In genomic region chr11:18986744-18987143, GRCh38 we compare ENCODE assay signal across 28 cellular contexts. TPM values are rescaled to one million over a fixed set of nuclear protein-coding genes. Genes with fewer than 3 reads are reported as not detected.
DNase-seq lines count a peak whose midpoint lies in the region; ATAC-seq and TF ChIP-seq lines count a peak whose summit lies in the region.
"Had no signal": no experiment of that assay in that cellular context is flagged by ENCODE, and none has a peak within 500 bp of the region (broad histone marks: within the 10 kb centered on the region; RNA-seq: fewer than 3 reads in every experiment).

No MANE protein-coding gene starts in this region.

- ATAC-seq in GM23338: peak; percentile 60
- no peak for ATAC-seq in GM21447 (IDR thresholded peaks at IDR 0.05; ENCODE audit: unreplicated experiment)
- ATAC-seq: HepG2; lower lobe of right lung; natural killer cell treated with Interleukin-12 subunit alpha and Interleukin-12 subunit beta and Interleukin-15 and Interleukin-18, amount 100 ng/mL, for 72 hours had no signal

- no peak overlapping the region for H4K8ac ChIP-seq in trophoblast cell (ENCODE audit: low read depth, low read length)

- CTCF ChIA-PET in mammary epithelial cell (lab: Charles Lee; ENCODE audit: low non-redundant PET): no interaction called here

- H3K9me3 ChIP-seq in mammary epithelial cell (replicated peaks; ENCODE audit: insufficient read depth, low read length): no peaks in the 10 kb centered on the region
- no peaks in the 10 kb centered on the region for H3K9me3 ChIP-seq in trophoblast cell (ENCODE audit: insufficient read depth, low read depth, low read length)
- H3K9me3 ChIP-seq: adrenal gland, lower lobe of right lung, Peyer's patch, transverse colon had no signal

- no peak overlapping the region for H2BK12ac ChIP-seq in trophoblast cell (ENCODE audit: low read length)

- no peak overlapping the region for H3K4me3 Mint-ChIP-seq in GM23338
- H3K4me3 Mint-ChIP-seq: brain; natural killer cell treated with Interleukin-12 subunit alpha and Interleukin-12 subunit beta and Interleukin-15 and Interleukin-18, amount 100 ng/mL, for 72 hours had no signal

- no peaks in the 10 kb centered on the region for H3K36me3 Mint-ChIP-seq in GM23338 (ENCODE audit: low read depth)
- H3K36me3 Mint-ChIP-seq: brain; natural killer cell treated with Interleukin-12 subunit alpha and Interleukin-12 subunit beta and Interleukin-15 and Interleukin-18, amount 100 ng/mL, for 72 hours had no signal

- H3K9me3 Mint-ChIP-seq in GM23338: peaks cover 5% of the 10 kb centered on the region; the same call in 2 of the 3 replicates

- peak overlapping the region; percentile 57 for H4K91ac ChIP-seq in trophoblast cell (ENCODE audit: low read depth, low read length)

- WGBS in mammary epithelial cell (ENCODE audit: low coverage, missing lambda C conversion rate): 3% methylated on average over 3 of the region's 3 CpGs
- WGBS in trophoblast cell (ENCODE audit: extremely low coverage, insufficient coverage, insufficient read length): no CpG with 5 or more reads among the region's 3 CpGs

- peaks cover 4% of the 10 kb centered on the region; the same call in 1 of the 2 replicates for H3K9me2 ChIP-seq in GM23338 (ENCODE audit: insufficient read depth)

- H3K4me1 ChIP-seq in GM23338 (ENCODE audit: insufficient read depth) (0 out of 2 replicates have a peak, but pooled peaks cover 3% of the 10 kb centered on the region), mammary epithelial cell (ENCODE audit: insufficient read depth, low read length) (peaks cover 11% of the 10 kb centered on the region), trophoblast cell (ENCODE audit: control insufficient read depth in 1 of 2, insufficient read depth in 2 of 2, low read length in 2 of 2) (peaks cover 0 to 5% of the 10 kb centered on the region in 2 experiments)
- H3K4me1 ChIP-seq: adrenal gland, lower lobe of right lung, Peyer's patch, SJCRH30, transverse colon had no signal

- no peak for DNase-seq in GM23338 (ENCODE audit: low spot score)
- peak; percentile 72 for DNase-seq in NCI-H1105 treated with DMSO at 0.1 percent for 48 hours (lab: John Stamatoyannopoulos, UW)
- DNase-seq in mammary epithelial cell: peak; percentile 54
- peak in 1 of 2 donors; percentile 2 for DNase-seq in trophoblast cell
- DNase-seq in effector CD4-positive, alpha-beta T cell: no peak
- DNase-seq in stimulated activated CD4-positive, alpha-beta T cell treated with anti-CD3 and anti-CD28 coated beads, Interleukin-4, amount 100 ng/mL, for 1 hour: no peak
- DNase-seq: activated CD4-positive, alpha-beta T cell treated with anti-CD3 and anti-CD28 coated beads, Interleukin-2, amount 50 U/mL, for 1 hour; activated naive CD4-positive, alpha-beta T cell treated with Interleukin-2 at 50 U/mL for 16 hours; adrenal gland; DMS53; GDM1; lower lobe of right lung; NCI-H1092 treated with DMSO at 0.1 percent for 48 hours; NCI-H2081; NCI-H510A treated with DMSO at 0.1 percent for 48 hours; Peyer's patch; SJCRH30; stimulated activated CD8-positive, alpha-beta memory T cell treated with anti-CD3 and anti-CD28 coated beads, Interleukin-4, amount 100 ng/mL, for 48 hours; transverse colon had no signal

- peak overlapping the region; percentile 27 for H2BK5ac ChIP-seq in trophoblast cell (ENCODE audit: low read depth, low read length, poor library complexity)

- H3F3A ChIP-seq in GM23338 (replicated peaks; ENCODE audit: low read depth): no peaks in the 10 kb centered on the region

- TF ChIP-seq CTCF in GM23338 (conservative IDR thresholded peaks at IDR 0.05; ENCODE audit: low read depth in 2 of 2) (no peak), mammary epithelial cell (conservative IDR thresholded peaks at IDR 0.05 in 1 of 2, IDR thresholded peaks at IDR 0.05 in 1 of 2; ENCODE audit: extremely low read depth in 1 of 2, insufficient read depth in 1 of 2, low read depth in 1 of 2, low read length in 2 of 2) (no peak)

- H3K4me3 ChIP-seq in GM23338 (no peak overlapping the region), mammary epithelial cell (replicated peaks in 1 of 3; ENCODE audit: insufficient read depth in 1 of 3, low read depth in 2 of 3, low read length in 3 of 3) (no peak overlapping the region), trophoblast cell (ENCODE audit: low read depth, low read length) (peak overlapping the region; percentile 6)
- H3K4me3 ChIP-seq: adrenal gland, lower lobe of right lung, Peyer's patch, SJCRH30, transverse colon had no signal

- H3K23ac ChIP-seq in trophoblast cell (ENCODE audit: low read length): no peak overlapping the region

- no peak overlapping the region for H3K27ac Mint-ChIP-seq in GM23338
- H3K27ac Mint-ChIP-seq: brain; natural killer cell treated with Interleukin-12 subunit alpha and Interleukin-12 subunit beta and Interleukin-15 and Interleukin-18, amount 100 ng/mL, for 72 hours had no signal

- no TSS peak for BruUV-seq in mammary epithelial cell (replicated peaks; lab: Mats Ljungman, UMichigan)

- no peaks in the 10 kb centered on the region for H3K27me3 ChIP-seq in GM23338 (ENCODE audit: insufficient read depth)
- H3K27me3 ChIP-seq in mammary epithelial cell (ENCODE audit: insufficient read depth, low read length): peaks cover 13% of the 10 kb centered on the region
- no peaks in the 10 kb centered on the region for H3K27me3 ChIP-seq in trophoblast cell (ENCODE audit: insufficient read depth, low read length)
- H3K27me3 ChIP-seq: adrenal gland, Peyer's patch, SJCRH30, transverse colon had no signal

- in situ Hi-C loops in mammary epithelial cell (cut with MboI; ENCODE audit: low sequenced_read_pairs in 2 of 2): no loop called here

- no peak overlapping the region for H3K14ac ChIP-seq in trophoblast cell (ENCODE audit: low read length)

- H3K27ac ChIP-seq in GM23338 (ENCODE audit: low read depth) (no peak overlapping the region), mammary epithelial cell (ENCODE audit: insufficient read depth, low read depth, low read length) (no peak overlapping the region), trophoblast cell (ENCODE audit: low read depth, low read length) (no peak overlapping the region)
- H3K27ac ChIP-seq: adrenal gland, lower lobe of right lung, Peyer's patch, SJCRH30, transverse colon had no signal

- peaks cover 6% of the 10 kb centered on the region for H3K27me3 Mint-ChIP-seq in GM23338 (ENCODE audit: insufficient read depth, low read depth, poor library complexity)

- H4K20me1 ChIP-seq in GM23338 (replicated peaks; ENCODE audit: insufficient read depth) (no peaks in the 10 kb centered on the region), mammary epithelial cell (ENCODE audit: insufficient read depth, low read length) (no peaks in the 10 kb centered on the region)

- H3K9ac ChIP-seq in mammary epithelial cell (ENCODE audit: insufficient read depth, low read length) (no peak overlapping the region), trophoblast cell (ENCODE audit: low read length) (no peak overlapping the region)

- H2BK120ac ChIP-seq in trophoblast cell (ENCODE audit: insufficient read depth, low read length, poor library complexity): no peak overlapping the region

- H2AFZ ChIP-seq in GM23338: peak overlapping the region; percentile 72; the same call in 1 of the 2 replicates
- peak overlapping the region; percentile 39 for H2AFZ ChIP-seq in mammary epithelial cell (ENCODE audit: low read depth, low read length)
- H2AFZ ChIP-seq in trophoblast cell (ENCODE audit: insufficient read depth, low read length, poor library complexity): peak overlapping the region; percentile 81

- intact Hi-C loops in mammary epithelial cell (cut with micrococcal nuclease): loop anchor here (1.0 kb wide), 1 partner anchor 42 kb away; no protein-coding TSS in a partner anchor

- H3K79me2 ChIP-seq in GM23338 (replicated peaks; ENCODE audit: insufficient read depth) (no peaks in the 10 kb centered on the region), mammary epithelial cell (ENCODE audit: insufficient read depth, low read length) (no peaks in the 10 kb centered on the region), trophoblast cell (ENCODE audit: control insufficient read depth, insufficient read depth, low read length, poor library complexity) (no peaks in the 10 kb centered on the region)

- H3K18ac ChIP-seq in trophoblast cell (ENCODE audit: low read length): no peak overlapping the region

- H4K12ac ChIP-seq in trophoblast cell (ENCODE audit: low read depth, low read length): no peak overlapping the region

- no peak overlapping the region for H3K4ac ChIP-seq in trophoblast cell (ENCODE audit: low read depth, low read length)

- H3K4me1 Mint-ChIP-seq in GM23338: peaks cover 9% of the 10 kb centered on the region
- H3K4me1 Mint-ChIP-seq: brain had no signal

- peaks cover 2% of the 10 kb centered on the region for H3K79me1 ChIP-seq in trophoblast cell (ENCODE audit: low read length)

- dilution Hi-C loops in mammary epithelial cell (cut with HindIII; ENCODE audit: low sequenced_read_pairs): no loop called here

- no peak overlapping the region for H2AK5ac ChIP-seq in trophoblast cell (ENCODE audit: low read length)

- H3K4me2 ChIP-seq in GM23338 (no peak overlapping the region), mammary epithelial cell (ENCODE audit: insufficient read depth, low read depth, low read length) (peak overlapping the region; percentile 10), trophoblast cell (ENCODE audit: low read length) (no peak overlapping the region)

- H3K36me3 ChIP-seq in GM23338 (ENCODE audit: insufficient read depth) (no peaks in the 10 kb centered on the region), mammary epithelial cell (ENCODE audit: insufficient read depth, low read length) (no peaks in the 10 kb centered on the region), trophoblast cell (ENCODE audit: control insufficient read depth in 1 of 2, insufficient read depth in 2 of 2, low read length in 2 of 2) (no peaks in the 10 kb centered on the region)
- H3K36me3 ChIP-seq: adrenal gland, lower lobe of right lung, Peyer's patch, SJCRH30, transverse colon had no signal

RNA-seq across cellular contexts. Expression of gene MRGPRX1, which starts 47.5 kb away (rescaled TPM):
- not detected in 2 replicates for total RNA-seq in GM23338 (2014; rRNA removed; shearing (Covaris generic))
- not detected in 2 replicates for polyA plus RNA-seq in GM23338 (2016; fragmentation: Nextera tagmentation; extraction: Ambion mirVana)
- not detected for total RNA-seq in mammary epithelial cell
- not detected for polyA plus RNA-seq in mammary epithelial cell
- polyA minus RNA-seq in mammary epithelial cell: not detected
- 384 and 432 TPM in 2 replicates for polyA plus RNA-seq in trophoblast cell (2013)
- total RNA-seq: adrenal gland; chondrocyte; endothelial cell of umbilical vein; HepG2; kidney epithelial cell; lower lobe of right lung; natural killer cell treated with Interleukin-12 subunit alpha and Interleukin-12 subunit beta and Interleukin-15 and Interleukin-18, amount 100 ng/mL, for 72 hours; osteoblast; Peyer's patch; SJCRH30; transverse colon had no signal
- polyA plus RNA-seq: adrenal gland, BJ, endothelial cell of umbilical vein, HepG2 had no signal

Comparison
In these comparisons a context has a peak if more than half of its experiments do, and no peak if none do; other contexts are left out.
1. DNase-seq: peak in NCI-H1105 treated with DMSO at 0.1 percent for 48 hours (single experiment) and mammary epithelial cell (single experiment); none in GM23338 (single experiment), effector CD4-positive, alpha-beta T cell (single experiment) and stimulated activated CD4-positive, alpha-beta T cell treated with anti-CD3 and anti-CD28 coated beads, Interleukin-4, amount 100 ng/mL, for 1 hour (single experiment).
2. Peak in every context shown above with its lines, with median percentiles within 50 percentile points of each other: H2AFZ ChIP-seq.